18 cellular contexts compared by ENCODE assay signal in the genomic region with DNA sequence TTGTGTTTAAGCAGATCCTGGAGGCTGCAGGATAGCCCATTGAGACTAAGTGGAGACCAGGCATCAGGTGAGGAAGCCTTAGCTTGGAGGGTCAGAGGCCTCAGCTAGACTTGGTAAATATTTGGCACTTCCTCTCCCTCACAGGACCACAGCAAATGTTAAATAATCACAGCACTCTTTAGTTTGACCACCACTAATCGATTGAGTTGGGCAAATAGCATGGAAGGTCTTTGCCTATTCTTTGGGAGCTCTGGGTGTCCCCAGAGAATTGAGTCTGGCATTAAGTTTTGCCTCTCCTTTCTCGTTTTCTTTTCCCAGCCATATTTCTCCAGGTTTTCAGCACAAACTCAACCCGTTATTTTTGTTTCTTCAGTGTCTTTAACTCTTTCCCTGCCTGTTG.
"Had no signal": no experiment of that assay in that cellular context is flagged by ENCODE, and none has a peak within 500 bp of the region (broad histone marks: within the 10 kb centered on the region; RNA-seq: fewer than 3 reads in every experiment).

No MANE protein-coding gene starts in this region.

- H3K27ac Mint-ChIP-seq: natural killer cell; stimulated activated naive CD8-positive, alpha-beta T cell treated with anti-CD3 and anti-CD28 coated beads, Interleukin-15, Interleukin-2, amounts not matched to agents 100 ng/mL and 50 ng/mL, for 24 hours; T-helper 2 cell treated with Interferon-gamma antibody and Interleukin-4, amounts not matched to agents 5 μg/mL and 100 μg/mL, for 36 hours had no signal

- H3K36me3 Mint-ChIP-seq: natural killer cell had no signal

- H3K4me3 Mint-ChIP-seq: natural killer cell; stimulated activated naive CD8-positive, alpha-beta T cell treated with anti-CD3 and anti-CD28 coated beads, Interleukin-15, Interleukin-2, amounts not matched to agents 100 ng/mL and 50 ng/mL, for 24 hours; T-helper 2 cell treated with Interferon-gamma antibody and Interleukin-4, amounts not matched to agents 5 μg/mL and 100 μg/mL, for 36 hours had no signal

- DNase-seq: activated CD4-positive, alpha-beta T cell treated with anti-CD3 and anti-CD28 coated beads, Interleukin-2, amount 50 U/mL, for 1 hour; activated effector memory CD4-positive, alpha-beta T cell treated with anti-CD3 and anti-CD28 coated beads, Interleukin-2, amount 50 U/mL, for 16 hours; activated T-cell treated with anti-CD3 and anti-CD28 coated beads, Interleukin-2, amount 50 U/mL, for 1 hour; colonic mucosa; effector memory CD4-positive, alpha-beta T cell; hypothalamus; left colon; mammary epithelial cell; natural killer cell; occipital lobe; SIG-M5; stimulated activated CD4-positive, alpha-beta T cell treated with anti-CD3 and anti-CD28 coated beads, Interleukin-4, amount 100 ng/mL, for 1 hour; stimulated activated CD8-positive, alpha-beta memory T cell treated with anti-CD3 and anti-CD28 coated beads, Interleukin-4, amount 100 ng/mL, for 48 hours; SW 1271; thyroid gland had no signal

- H3K9me3 ChIP-seq: colonic mucosa, thyroid gland had no signal

- H3K27me3 ChIP-seq: colonic mucosa, thyroid gland had no signal

- H3K27ac ChIP-seq: colonic mucosa, epithelial cell of prostate, thyroid gland had no signal

- H3K36me3 ChIP-seq: colonic mucosa, thyroid gland had no signal

- H3K4me1 ChIP-seq: colonic mucosa had no signal

- ATAC-seq: left colon, natural killer cell had no signal

- H3K27me3 Mint-ChIP-seq: stimulated activated naive CD8-positive, alpha-beta T cell treated with anti-CD3 and anti-CD28 coated beads, Interleukin-15, Interleukin-2, amounts not matched to agents 100 ng/mL and 50 ng/mL, for 24 hours had no signal

- H3K4me3 ChIP-seq: colonic mucosa, thyroid gland had no signal

- H3K9me3 Mint-ChIP-seq: natural killer cell; stimulated activated naive CD8-positive, alpha-beta T cell treated with anti-CD3 and anti-CD28 coated beads, Interleukin-15, Interleukin-2, amounts not matched to agents 100 ng/mL and 50 ng/mL, for 24 hours; T-helper 2 cell treated with Interferon-gamma antibody and Interleukin-4, amounts not matched to agents 5 μg/mL and 100 μg/mL, for 36 hours had no signal
